Comparison of ENCODE assay signal across 7 cellular contexts in genomic region chr6:20877008-20877937, GRCh38.
A peak's percentile ranks its signal among the peaks of the same experiment; 100 is the strongest.
DNase-seq lines count a peak whose midpoint lies in the region; ATAC-seq and TF ChIP-seq lines count a peak whose summit lies in the region.

No MANE protein-coding gene starts in this region.

- no peak overlapping the region for H3K4me3 ChIP-seq in right lobe of liver
- H3K4me3 ChIP-seq in CD4-positive, alpha-beta memory T cell (ENCODE audit: low read length in 2 of 2) = no peak overlapping the region

- intact Hi-C loops in right lobe of liver (cut with DNase I) = no loop called here
- intact Hi-C loops in CD4-positive, alpha-beta memory T cell (cut with micrococcal nuclease) = no loop called here

- peaks cover 0 to 6% (median 3%) of the 10 kb centered on the region in 4 donors for H3K4me1 Mint-ChIP-seq in CD4-positive, alpha-beta memory T cell
- no peaks in the 10 kb centered on the region for H3K4me1 Mint-ChIP-seq in T-helper 17 cell

- peaks cover 0 to 14% (median 10%) of the 10 kb centered on the region in 8 donors for H3K9me3 Mint-ChIP-seq in CD4-positive, alpha-beta memory T cell

- no peak overlapping the region for H3K4me3 Mint-ChIP-seq in CD4-positive, alpha-beta memory T cell
- no peak overlapping the region for H3K4me3 Mint-ChIP-seq in T-helper 17 cell

- DNase-seq in HT-29 (ENCODE audit: low spot score) (peak; percentile 91), amniotic epithelial cell (ENCODE audit: low read depth) (peak; percentile 93), right lobe of liver (peak; percentile 78 to 86 (median 85)), T-helper 17 cell (no peak)
- no peak for DNase-seq in CD4-positive, alpha-beta memory T cell

- H3K27me3 Mint-ChIP-seq in CD4-positive, alpha-beta memory T cell = no peaks in the 10 kb centered on the region
- no peaks in the 10 kb centered on the region for H3K27me3 Mint-ChIP-seq in T-helper 17 cell

- H3K27ac ChIP-seq in right lobe of liver = peak overlapping the region; percentile 79 to 89 (median 79)
- no peak overlapping the region for H3K27ac ChIP-seq in CD4-positive, alpha-beta memory T cell (ENCODE audit: low read depth, low read length)

- no peak for TF ChIP-seq CTCF in right lobe of liver (IDR thresholded peaks at IDR 0.05)

- 27% methylated on average over 6 of the region's 6 CpGs for WGBS in right lobe of liver (ENCODE audit: insufficient coverage, low coverage, low lambda C conversion rate, missing lambda C conversion rate)

- H3K27ac Mint-ChIP-seq in CD4-positive, alpha-beta memory T cell = no peak overlapping the region
- no peak overlapping the region for H3K27ac Mint-ChIP-seq in T-helper 17 cell

- H3K36me3 ChIP-seq in right lobe of liver = no peaks in the 10 kb centered on the region
- no peaks in the 10 kb centered on the region for H3K36me3 ChIP-seq in CD4-positive, alpha-beta memory T cell (ENCODE audit: insufficient read depth, low read length)

- peaks cover 0 to 50% (median 13%) of the 10 kb centered on the region in 4 donors for H3K4me1 ChIP-seq in right lobe of liver
- no peaks in the 10 kb centered on the region for H3K4me1 ChIP-seq in CD4-positive, alpha-beta memory T cell (ENCODE audit: insufficient read depth, low read length)

- H3K9me3 ChIP-seq in right lobe of liver = no peaks in the 10 kb centered on the region
- H3K9me3 ChIP-seq in CD4-positive, alpha-beta memory T cell (ENCODE audit: control insufficient read depth in 1 of 2, low read length in 2 of 2) = no peaks in the 10 kb centered on the region
- H3K9me3 ChIP-seq in T-helper 17 cell (ENCODE audit: control insufficient read depth, low read length, poor library complexity, severe bottlenecking) = no peaks in the 10 kb centered on the region

- ATAC-seq in GM18502 (IDR thresholded peaks at IDR 0.05; ENCODE audit: poor library complexity, unreplicated experiment) (peak; percentile 98), GM21576 (IDR thresholded peaks at IDR 0.05; ENCODE audit: unreplicated experiment) (peak; percentile 91), right lobe of liver (peak; percentile 93 to 100 (median 98)), T-helper 17 cell (no peak)

- H3K27me3 ChIP-seq in right lobe of liver = no peaks in the 10 kb centered on the region
- no peaks in the 10 kb centered on the region for H3K27me3 ChIP-seq in CD4-positive, alpha-beta memory T cell (ENCODE audit: insufficient read depth, low read length)

- CTCF ChIA-PET in CD4-positive, alpha-beta memory T cell (lab: Charles Lee; ENCODE audit: partially characterized antibody) = no interaction called here

- POLR2A ChIA-PET in CD4-positive, alpha-beta memory T cell (lab: Charles Lee; ENCODE audit: partially characterized antibody) = no interaction called here

- H3K36me3 Mint-ChIP-seq in CD4-positive, alpha-beta memory T cell = peaks cover 27 to 56% of the 10 kb centered on the region in 2 donors
- peaks cover 8% of the 10 kb centered on the region for H3K36me3 Mint-ChIP-seq in T-helper 17 cell (ENCODE audit: low read depth)

- TF ChIP-seq POLR2A in right lobe of liver (IDR thresholded peaks at IDR 0.05) = no peak

Comparison
In these comparisons a context has a peak if more than half of its experiments do, and no peak if none do; other contexts are left out.
1. DNase-seq: peak in HT-29 (single experiment), amniotic epithelial cell (single experiment) and right lobe of liver (3 of 3); none in CD4-positive, alpha-beta memory T cell (0 of 5) and T-helper 17 cell (0 of 3).